Comparison of ENCODE assay signal across 8 cellular contexts in the genomic region with DNA sequence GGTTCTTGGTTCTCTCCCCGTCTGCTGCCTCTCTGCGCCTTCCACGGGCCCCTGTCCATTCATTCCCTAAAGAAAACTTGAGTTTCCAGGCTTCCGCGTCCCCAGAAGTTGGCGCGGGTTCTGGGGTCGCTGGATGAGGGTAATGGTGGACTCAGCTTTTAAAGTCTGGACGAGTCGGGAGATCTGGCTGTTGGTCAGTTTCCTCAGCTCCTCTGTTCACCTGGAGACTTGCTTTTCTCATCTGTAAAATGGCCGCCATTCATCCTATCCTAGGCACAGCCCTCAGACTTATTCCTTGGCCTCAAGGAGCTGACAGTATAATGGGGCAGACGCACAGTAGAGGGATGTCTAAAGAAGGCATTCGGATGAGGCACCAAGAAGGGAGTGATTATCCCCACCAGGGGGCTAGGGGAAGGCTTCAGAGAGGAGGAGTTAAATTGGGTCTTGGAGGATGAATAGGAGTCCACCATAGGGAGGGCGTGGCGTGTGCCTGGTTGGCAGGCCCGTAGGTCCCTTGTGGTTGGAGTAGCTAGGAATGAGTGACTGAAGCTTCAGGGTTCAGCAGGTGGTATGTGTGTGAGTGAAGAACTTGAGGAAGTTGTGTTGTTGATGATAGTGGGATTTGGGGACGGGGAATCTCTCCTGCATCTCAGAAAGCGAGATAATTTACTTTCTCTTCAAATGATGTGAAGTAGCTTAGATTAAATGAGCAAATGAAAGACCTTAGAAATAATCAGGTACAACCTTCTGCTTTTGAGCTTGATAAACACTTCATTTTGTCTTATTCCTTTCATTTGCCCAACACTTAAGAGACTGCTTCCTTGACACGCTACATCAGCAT. TPM values are rescaled to one million over a fixed set of nuclear protein-coding genes. Genes with fewer than 3 reads are reported as not detected.
DNase-seq lines count a peak whose midpoint lies in the region; ATAC-seq and TF ChIP-seq lines count a peak whose summit lies in the region.

No MANE protein-coding gene starts in this region.

- H3K27ac ChIP-seq in ascending aorta: peak overlapping the region; percentile 91

- no peaks in the 10 kb centered on the region for H3K27me3 Mint-ChIP-seq in activated CD4-positive, alpha-beta T cell treated with anti-CD3 and anti-CD28 coated beads for 36 hours

- no peaks in the 10 kb centered on the region for H3K9me3 ChIP-seq in ascending aorta

- H3K36me3 Mint-ChIP-seq in activated CD4-positive, alpha-beta T cell treated with anti-CD3 and anti-CD28 coated beads for 36 hours (ENCODE audit: low read depth): peaks cover 4% of the 10 kb centered on the region

- no peaks in the 10 kb centered on the region for H3K27me3 ChIP-seq in ascending aorta

- peak overlapping the region; percentile 86 for H3K4me3 Mint-ChIP-seq in activated CD4-positive, alpha-beta T cell treated with anti-CD3 and anti-CD28 coated beads for 36 hours

- H3K4me1 Mint-ChIP-seq in activated CD4-positive, alpha-beta T cell treated with anti-CD3 and anti-CD28 coated beads for 36 hours: peaks cover 20% of the 10 kb centered on the region

- H3K27ac Mint-ChIP-seq in activated CD4-positive, alpha-beta T cell treated with anti-CD3 and anti-CD28 coated beads for 36 hours: peak overlapping the region; percentile 87

- intact Hi-C loops in activated CD4-positive, alpha-beta T cell treated with anti-CD3 and anti-CD28 coated beads for 36 hours (cut with DNase I, micrococcal nuclease): loop anchor here (1.0 to 5.0 kb wide), 8 partner anchors 33 to 1185 kb away; partner anchors contain the start of genes IQCK (in 2 of the 2), KNOP1 (in 2 of the 2), ARL6IP1 (in 1 of the 2) and CCP110 (in 1 of the 2)
- intact Hi-C loops in ascending aorta (cut with DNase I): loop anchor here (1.0 to 10.0 kb wide), 7 partner anchors 34 to 1186 kb away; partner anchors contain the start of genes ARL6IP1, GDE1, IQCK and KNOP1

- H3K9me3 Mint-ChIP-seq in activated CD4-positive, alpha-beta T cell treated with anti-CD3 and anti-CD28 coated beads for 36 hours (ENCODE audit: low read depth): no peaks in the 10 kb centered on the region

- H3K4me3 ChIP-seq in ascending aorta: peak overlapping the region; percentile 74 to 75

- peaks cover 0 to 5% of the 10 kb centered on the region in 2 donors for H3K36me3 ChIP-seq in ascending aorta

- POLR2A ChIA-PET in activated CD4-positive, alpha-beta T cell treated with anti-CD3 and anti-CD28 coated beads for 36 hours (lab: Charles Lee): interaction anchor here (0.6 to 3.0 kb wide), 4 partner anchors 7 to 631 kb away, joined by 3 to 27 read pairs (median 4); partner anchors contain the start of genes CCP110 and COQ7

- CTCF ChIA-PET in activated CD4-positive, alpha-beta T cell treated with anti-CD3 and anti-CD28 coated beads for 36 hours (lab: Charles Lee): interaction anchor here (0.5 to 3.1 kb wide), 20 partner anchors 9 to 489 kb away, joined by 3 to 18 read pairs (median 3); partner anchors contain the start of genes CCP110, COQ7, IQCK and KNOP1

- ATAC-seq in activated CD4-positive, alpha-beta T cell treated with anti-CD3 and anti-CD28 coated beads for 36 hours: peak; percentile 4
- ATAC-seq in HG02840 (IDR thresholded peaks at IDR 0.05; ENCODE audit: low FRiP score, unreplicated experiment) (no peak), GM19023 (IDR thresholded peaks at IDR 0.05; ENCODE audit: unreplicated experiment) (no peak)

- DNase-seq in activated CD4-positive, alpha-beta T cell treated with anti-CD3 and anti-CD28 coated beads for 36 hours: peak; percentile 55
- DNase-seq in activated CD4-positive, alpha-beta T cell treated with anti-CD3 and anti-CD28 coated beads for 1 hour: no peak
- DNase-seq in NCI-H460 (ENCODE audit: extremely low read depth, low read depth): peak; percentile 49
- DNase-seq in ascending aorta (ENCODE audit: low spot score in 2 of 2): no peak
- DNase-seq in iPS-NIHi11 (ENCODE audit: low spot score): peak; percentile 73
- DNase-seq in stimulated activated CD4-positive, alpha-beta T cell treated with anti-CD3 and anti-CD28 coated beads, Interleukin-2, amount 100 ng/mL, for 24 hours: peak; percentile 26 to 27

- TF ChIP-seq CTCF in ascending aorta (IDR thresholded peaks at IDR 0.05): peak in 1 of 3 experiments; percentile 6

- H3K4me1 ChIP-seq in ascending aorta: peaks cover 0 to 8% of the 10 kb centered on the region in 2 donors

RNA-seq across cellular contexts. Expression of gene VPS35L, which starts 0.7 kb away (rescaled TPM):
- total RNA-seq in activated CD4-positive, alpha-beta T cell treated with anti-CD3 and anti-CD28 coated beads for 36 hours: 10 to 100 TPM; 30.7 to 31.6 TPM
- 26.2 and 27.9 TPM in 2 replicates for total RNA-seq in NCI-H460 (2014; rRNA removed; shearing (Covaris generic))
- 17.3 and 19.7 TPM in 2 replicates for polyA plus RNA-seq in NCI-H460 (2014; cell fraction: nucleus; rRNA removed)
- 44.4 TPM for total RNA-seq in ascending aorta

RNA-seq across cellular contexts. Expression of gene CCP110, which starts 32.4 kb away (rescaled TPM):
- total RNA-seq in activated CD4-positive, alpha-beta T cell treated with anti-CD3 and anti-CD28 coated beads for 36 hours: 10 to 100 TPM; 24.1 to 25.5 TPM
- 12.1 and 14.4 TPM in 2 replicates for total RNA-seq in NCI-H460 (2014; rRNA removed; shearing (Covaris generic))
- polyA plus RNA-seq in NCI-H460 (2014; cell fraction: nucleus; rRNA removed): 14.4 and 32.3 TPM in 2 replicates
- 6.1 TPM for total RNA-seq in ascending aorta

RNA-seq across cellular contexts. Expression of gene GDE1, which starts 34.3 kb away (rescaled TPM):
- 10 to 100 TPM; 13.8 to 18.1 TPM for total RNA-seq in activated CD4-positive, alpha-beta T cell treated with anti-CD3 and anti-CD28 coated beads for 36 hours
- total RNA-seq in NCI-H460 (2014; rRNA removed; shearing (Covaris generic)): 59.1 and 61.6 TPM in 2 replicates
- 37.1 and 60.6 TPM in 2 replicates for polyA plus RNA-seq in NCI-H460 (2014; cell fraction: nucleus; rRNA removed)
- 27.4 TPM for total RNA-seq in ascending aorta

Comparison
In these comparisons a context has a peak if more than half of its experiments do, and no peak if none do; other contexts are left out.
1. DNase-seq: peak in activated CD4-positive, alpha-beta T cell treated with anti-CD3 and anti-CD28 coated beads for 36 hours (single experiment), NCI-H460 (single experiment), iPS-NIHi11 (single experiment) and stimulated activated CD4-positive, alpha-beta T cell treated with anti-CD3 and anti-CD28 coated beads, Interleukin-2, amount 100 ng/mL, for 24 hours (2 of 2); none in activated CD4-positive, alpha-beta T cell treated with anti-CD3 and anti-CD28 coated beads for 1 hour (single experiment) and ascending aorta (0 of 2).